1 cellular context compared by ENCODE assay signal in genomic region chr16:31200821-31201510, GRCh38.
TF ChIP-seq lines count a peak whose summit lies in the region.

No MANE protein-coding gene starts in this region.

TF ChIP-seq in H1, 55 proteins besides CTCF, POLR2A, EP300 and RAD21:
- TF ChIP-seq SIX5 (IDR thresholded peaks at IDR 0.05; ENCODE audit: low read depth, low read length), result no peak
- TF ChIP-seq SRF (IDR thresholded peaks at IDR 0.05; ENCODE audit: low read depth, low read length), result no peak
- TF ChIP-seq NANOG (IDR thresholded peaks at IDR 0.05; ENCODE audit: insufficient read depth, low read depth, low read length, poor library complexity, severe bottlenecking), result no peak
- no peak for TF ChIP-seq CBX8 (IDR thresholded peaks at IDR 0.05; ENCODE audit: borderline replicate concordance, low read depth, low read length)
- no peak for TF ChIP-seq TAF7 (optimal IDR thresholded peaks at IDR 0.05; ENCODE audit: borderline replicate concordance, low read depth, low read length)
- TF ChIP-seq ZNF274 (IDR thresholded peaks at IDR 0.05; ENCODE audit: borderline replicate concordance, extremely low read depth, low read length), result no peak
- TF ChIP-seq FOSL1 (IDR thresholded peaks at IDR 0.05; ENCODE audit: insufficient read depth, low read depth, low read length), result no peak
- no peak for TF ChIP-seq HDAC6 (IDR thresholded peaks at IDR 0.05; ENCODE audit: low read depth, low read length)
- TF ChIP-seq PHF8 (conservative IDR thresholded peaks at IDR 0.05; ENCODE audit: low read depth, low read length), result no peak
- no peak for TF ChIP-seq E2F6 (IDR thresholded peaks at IDR 0.05)
- TF ChIP-seq CEBPB (IDR thresholded peaks at IDR 0.05; ENCODE audit: low read depth, low read length), result no peak
- no peak for TF ChIP-seq ATF3 (IDR thresholded peaks at IDR 0.05; ENCODE audit: insufficient read depth, low read depth, low read length)
- TF ChIP-seq TBP (IDR thresholded peaks at IDR 0.05; ENCODE audit: low read depth, low read length), result no peak
- no peak for TF ChIP-seq GABPA (IDR thresholded peaks at IDR 0.05; ENCODE audit: borderline replicate concordance, insufficient read depth, low read length)
- TF ChIP-seq EZH2 (IDR thresholded peaks at IDR 0.05; ENCODE audit: low read depth, low read length, severe bottlenecking), result no peak
